In the genomic region with DNA sequence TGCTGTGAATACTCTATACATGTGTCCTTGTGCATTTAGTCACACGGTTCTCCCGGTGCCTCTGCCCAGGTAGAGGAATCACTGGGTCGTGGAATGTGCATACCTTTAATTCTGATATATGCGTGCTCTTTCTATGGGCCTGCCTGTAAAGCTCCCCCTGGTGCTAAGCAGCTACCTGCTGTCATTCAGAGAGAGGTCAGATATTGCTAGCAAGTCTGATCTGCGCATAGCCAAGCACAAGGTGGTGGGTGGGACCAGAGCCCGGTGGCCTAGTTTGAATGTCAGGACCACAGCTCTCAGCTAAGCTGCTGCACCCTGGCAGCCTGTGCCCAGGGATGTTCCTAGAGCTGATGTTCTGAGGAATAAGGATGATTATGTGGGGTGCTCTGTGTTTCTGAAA, we compare ENCODE assay signal across 1 cellular context.
TF ChIP-seq lines count a peak whose summit lies in the region.

No MANE protein-coding gene starts in this region.

TF ChIP-seq in WTC11, 78 proteins besides CTCF, POLR2A, EP300 and RAD21 (continued from another document):
- TF ChIP-seq FOXP4 (CRISPR knock-in tag; IDR thresholded peaks at IDR 0.05) (no peak), HMGXB4 (CRISPR knock-in tag; IDR thresholded peaks at IDR 0.05) (no peak)
- TF ChIP-seq, protein P1, sequence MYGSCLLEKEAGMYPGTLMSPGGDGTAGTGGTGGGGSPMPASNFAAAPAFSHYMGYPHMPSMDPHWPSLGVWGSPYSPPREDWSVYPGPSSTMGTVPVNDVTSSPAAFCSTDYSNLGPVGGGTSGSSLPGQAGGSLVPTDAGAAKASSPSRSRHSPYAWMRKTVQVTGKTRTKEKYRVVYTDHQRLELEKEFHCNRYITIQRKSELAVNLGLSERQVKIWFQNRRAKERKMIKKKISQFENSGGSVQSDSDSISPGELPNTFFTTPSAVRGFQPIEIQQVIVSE (CRISPR knock-in tag; IDR thresholded peaks at IDR 0.05; ENCODE audit: borderline replicate concordance): no peak
